In the genomic region with DNA sequence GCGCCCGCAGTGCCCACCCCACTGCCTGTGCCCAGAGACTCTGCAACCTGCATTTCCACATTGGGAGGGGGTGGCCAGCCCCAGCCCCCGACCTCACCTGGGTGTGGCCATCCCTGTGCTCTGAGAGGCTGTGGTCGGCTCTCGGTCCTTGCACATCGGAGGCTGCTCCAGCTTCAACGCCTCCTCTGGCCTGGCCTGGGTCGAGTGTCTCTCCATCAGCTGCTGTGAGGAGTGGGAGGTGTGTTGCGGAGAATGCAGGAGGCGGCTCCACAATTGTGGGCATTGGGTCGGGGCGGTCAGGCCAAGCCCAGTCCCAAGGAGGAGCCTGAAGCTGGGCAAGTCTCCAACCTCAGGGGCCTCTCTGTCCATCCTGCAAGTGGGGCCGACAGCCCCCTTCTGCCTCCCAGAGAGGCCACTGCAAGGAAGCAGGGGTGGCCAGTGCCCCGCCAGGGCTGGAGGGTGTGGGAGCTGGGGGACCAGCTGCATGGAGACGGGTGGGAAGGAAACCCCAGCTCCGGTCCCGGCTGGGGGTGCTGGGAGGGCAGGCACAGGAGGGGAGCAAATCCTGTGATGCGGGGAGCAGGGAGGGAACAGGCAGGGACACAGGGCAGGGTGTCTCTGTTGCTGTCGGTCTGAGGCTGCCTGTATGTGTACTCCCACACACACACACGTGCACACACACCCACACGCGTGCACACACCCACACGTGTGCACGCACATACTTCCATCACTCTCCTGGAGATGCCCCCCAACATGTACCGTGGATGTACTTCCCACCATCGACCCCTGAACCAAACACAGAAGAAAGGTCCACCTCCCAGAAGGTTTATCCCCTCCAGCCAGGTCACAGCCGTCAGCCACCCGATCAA, we compare ENCODE assay signal across 20 cellular contexts. TPM values are rescaled to one million over a fixed set of nuclear protein-coding genes. Genes with fewer than 3 reads are reported as not detected.
A peak's percentile ranks its signal among the peaks of the same experiment; 100 is the strongest.
DNase-seq lines count a peak whose midpoint lies in the region; ATAC-seq, FAIRE-seq and TF ChIP-seq lines count a peak whose summit lies in the region.
"Had no signal": no experiment of that assay in that cellular context is flagged by ENCODE, and none has a peak within 500 bp of the region (broad histone marks: within the 10 kb centered on the region; RNA-seq: fewer than 3 reads in every experiment).

No MANE protein-coding gene starts in this region.

- H3K36me3 ChIP-seq in HEK293 (ENCODE audit: control insufficient read depth in 2 of 2, insufficient read depth in 1 of 2, low read length in 2 of 2) (no peaks in the 10 kb centered on the region), H1 (ENCODE audit: control insufficient read depth in 2 of 4, insufficient read depth in 4 of 4, low read length in 3 of 4) (no peaks in the 10 kb centered on the region), mesenchymal stem cell (ENCODE audit: control insufficient read depth in 1 of 2, insufficient read depth in 2 of 2, low read depth in 1 of 2, low read length in 2 of 2) (peaks cover 0 to 4% of the 10 kb centered on the region in 2 experiments), PC-3 (ENCODE audit: low read depth, low read length) (no peaks in the 10 kb centered on the region)
- H3K36me3 ChIP-seq: BLaER1, HAP-1 had no signal

- H3K4me1 ChIP-seq in HEK293 (ENCODE audit: control insufficient read depth, insufficient read depth, low read length) (no peaks in the 10 kb centered on the region), H1 (replicated peaks in 1 of 4; ENCODE audit: control insufficient read depth in 3 of 4, insufficient read depth in 4 of 4, low read length in 3 of 4) (no peaks in the 10 kb centered on the region; a peak in 1 of 7 replicates), mesenchymal stem cell (ENCODE audit: control insufficient read depth, insufficient read depth, low read depth, low read length) (peaks cover 3% of the 10 kb centered on the region), PC-3 (ENCODE audit: insufficient read depth, low read length) (no peaks in the 10 kb centered on the region)
- H3K4me1 ChIP-seq: HAP-1 had no signal

- no peak overlapping the region for H2BK15ac ChIP-seq in H1 (ENCODE audit: low read length)
- no peak overlapping the region for H2BK15ac ChIP-seq in mesenchymal stem cell (ENCODE audit: low read depth, poor library complexity, severe bottlenecking)

- intact Hi-C loops in PC-3 (cut with micrococcal nuclease), result no loop called here

- no peaks in the 10 kb centered on the region for H3K9me2 ChIP-seq in PC-3 (replicated peaks; ENCODE audit: low read length)

- no peak overlapping the region for H2BK20ac ChIP-seq in H1 (ENCODE audit: low read length)

- peak overlapping the region; percentile 54 for H4K91ac ChIP-seq in H1 (replicated peaks; ENCODE audit: insufficient read length, low read length)
- H4K91ac ChIP-seq in mesenchymal stem cell (ENCODE audit: low read length), result peak overlapping the region; percentile 88

- H2AFZ ChIP-seq in H1 (ENCODE audit: low read length) (no peak overlapping the region), mesenchymal stem cell (ENCODE audit: low read depth, low read length) (no peak overlapping the region), PC-3 (ENCODE audit: low read length) (no peak overlapping the region)

- H3K4me3 ChIP-seq in HEK293 (ENCODE audit: low read depth, low read length) (no peak overlapping the region), H1 (ENCODE audit: extremely low read depth in 1 of 4, insufficient read depth in 2 of 4, low read depth in 3 of 4, low read length in 4 of 4) (no peak overlapping the region), mesenchymal stem cell (ENCODE audit: insufficient read depth in 1 of 2, low read depth in 1 of 2, low read length in 2 of 2) (no peak overlapping the region), PC-3 (ENCODE audit: low read length) (no peak overlapping the region)
- H3K4me3 ChIP-seq: BLaER1, GM12878, HAP-1 had no signal

- TF ChIP-seq EP300 in H1 (IDR thresholded peaks at IDR 0.05; ENCODE audit: borderline replicate concordance in 1 of 2, low read depth in 2 of 2, low read length in 2 of 2), result no peak

- H3K4ac ChIP-seq in H1 (replicated peaks; ENCODE audit: insufficient read length, low read depth, low read length) (no peak overlapping the region), mesenchymal stem cell (ENCODE audit: low read depth in 1 of 2, low read length in 2 of 2) (no peak overlapping the region)

- H3K79me2 ChIP-seq in H1 (ENCODE audit: control insufficient read depth in 1 of 2, insufficient read depth in 2 of 2, low read length in 2 of 2) (no peaks in the 10 kb centered on the region), PC-3 (ENCODE audit: low read length) (no peaks in the 10 kb centered on the region)

- H3K23ac ChIP-seq in H1 (ENCODE audit: insufficient read length), result no peak overlapping the region
- H3K23ac ChIP-seq in mesenchymal stem cell (ENCODE audit: low read length in 2 of 2), result peak overlapping the region in 1 of 2 experiments; percentile 28

- H3K27ac ChIP-seq in HEK293 (ENCODE audit: extremely low read depth, low read depth, low read length) (no peak overlapping the region), H1 (ENCODE audit: low read depth, low read length) (no peak overlapping the region), mesenchymal stem cell (ENCODE audit: low read length, poor library complexity, severe bottlenecking) (no peak overlapping the region), PC-3 (ENCODE audit: low read length) (no peak overlapping the region)
- H3K27ac ChIP-seq: BLaER1 had no signal

- H3K56ac ChIP-seq in H1 (replicated peaks; ENCODE audit: insufficient read length, low read depth, low read length), result no peak overlapping the region

- peaks cover 25% of the 10 kb centered on the region for H3K27me3 Mint-ChIP-seq in stimulated activated memory B cell treated with anti-CD40 and anti-IgM and Interleukin-4, amounts not matched to agents 10 μg/mL and 1 μg/mL and 100 μg/mL, for 72 hours

- no peaks in the 10 kb centered on the region for H3K27me3 ChIP-seq in H1 (replicated peaks in 1 of 4; ENCODE audit: control insufficient read depth in 3 of 4, extremely low read depth in 1 of 4, insufficient read depth in 3 of 4, low read length in 3 of 4)
- peaks cover 48 to 69% of the 10 kb centered on the region in 2 experiments for H3K27me3 ChIP-seq in mesenchymal stem cell (ENCODE audit: control insufficient read depth in 1 of 2, insufficient read depth in 1 of 2, low read length in 2 of 2)
- no peaks in the 10 kb centered on the region for H3K27me3 ChIP-seq in PC-3 (ENCODE audit: low read length)
- H3K27me3 ChIP-seq: BLaER1 had no signal

- H2BK12ac ChIP-seq in H1 (ENCODE audit: low read depth, low read length), result 0 out of 2 replicates have a peak overlapping the region, but pooled peaks have one; percentile 0
- H2BK12ac ChIP-seq in mesenchymal stem cell (ENCODE audit: low read length in 2 of 2), result no peak overlapping the region

- TF ChIP-seq RAD21 in H1 (IDR thresholded peaks at IDR 0.05 in 1 of 2, conservative IDR thresholded peaks at IDR 0.05 in 1 of 2; ENCODE audit: low read depth in 2 of 2, low read length in 2 of 2), result no peak

- no peaks in the 10 kb centered on the region for H3K23me2 ChIP-seq in H1 (ENCODE audit: low read depth, low read length)

- H4K8ac ChIP-seq in H1 (ENCODE audit: extremely low read depth, insufficient read depth, low read length), result no peak overlapping the region
- H4K8ac ChIP-seq in mesenchymal stem cell (ENCODE audit: low read length), result no peak overlapping the region

- H2AK5ac ChIP-seq in H1 (ENCODE audit: low read depth, low read length) (no peak overlapping the region), mesenchymal stem cell (ENCODE audit: low read length, severe bottlenecking) (no peak overlapping the region)

- H3K18ac ChIP-seq in H1 (ENCODE audit: extremely low read depth, low read length) (no peak overlapping the region), mesenchymal stem cell (ENCODE audit: low read depth in 1 of 2, low read length in 2 of 2) (no peak overlapping the region)

- no peaks in the 10 kb centered on the region for H4K20me1 ChIP-seq in H1 (replicated peaks in 1 of 2; ENCODE audit: control insufficient read depth in 1 of 2, insufficient read depth in 2 of 2, low read length in 2 of 2)
- no peaks in the 10 kb centered on the region for H4K20me1 ChIP-seq in PC-3 (ENCODE audit: low read length)
- H4K20me1 ChIP-seq: BLaER1 had no signal

- no peak overlapping the region for H4K5ac ChIP-seq in H1 (ENCODE audit: insufficient read length, low read depth, low read length)

- H3K9ac ChIP-seq in H1 (replicated peaks in 1 of 4; ENCODE audit: extremely low read depth in 1 of 4, low read depth in 3 of 4, low read length in 3 of 4), result no peak overlapping the region
- no peak overlapping the region for H3K9ac ChIP-seq in mesenchymal stem cell (ENCODE audit: low read length)
- no peak overlapping the region for H3K9ac ChIP-seq in PC-3 (ENCODE audit: low read length)
- H3K9ac ChIP-seq: BLaER1 had no signal

- H3K4me3 Mint-ChIP-seq in stimulated activated memory B cell treated with anti-CD40 and anti-IgM and Interleukin-4, amounts not matched to agents 10 μg/mL and 1 μg/mL and 100 μg/mL, for 72 hours, result no peak overlapping the region
- H3K4me3 Mint-ChIP-seq: CD4-positive, alpha-beta memory T cell; IgD-negative memory B cell had no signal

- ATAC-seq in stimulated activated memory B cell treated with anti-CD40 and anti-IgM and Interleukin-4, amounts not matched to agents 10 μg/mL and 1 μg/mL and 100 μg/mL, for 72 hours, result peak; percentile 28
- no peak for ATAC-seq in PC-3
- ATAC-seq: GM12878 had no signal

- TF ChIP-seq CTCF in HEK293 (tag by site-specific recombination; IDR thresholded peaks at IDR 0.05) (no peak), H1 (IDR thresholded peaks at IDR 0.05; ENCODE audit: control extremely low read depth in 1 of 3, insufficient read depth in 1 of 3, low read depth in 1 of 3, low read length in 3 of 3) (no peak), PC-3 (conservative IDR thresholded peaks at IDR 0.05; ENCODE audit: low read depth, low read length) (no peak)

- H3F3A ChIP-seq in PC-3 (ENCODE audit: low read length, unreplicated experiment), result no peaks in the 10 kb centered on the region

- CTCF ChIA-PET in HEK293 (lab: Yijun Ruan, JAX), result interaction anchor here (1.1 kb wide), 1 partner anchor 9 kb away, joined by 3 read pairs; no protein-coding TSS in a partner anchor
- CTCF ChIA-PET in H1 (lab: Charles Lee; ENCODE audit: partially characterized antibody), result interaction anchor here (0.6 to 3.7 kb wide), 15 partner anchors 8 to 282 kb away, joined by 3 to 21 read pairs (median 5); no protein-coding TSS in a partner anchor
- CTCF ChIA-PET in PC-3 (lab: Charles Lee), result no interaction called here

- H3K9me3 ChIP-seq in HEK293 (ENCODE audit: control insufficient read depth, insufficient read depth, low read depth, low read length) (no peaks in the 10 kb centered on the region), H1 (ENCODE audit: insufficient read depth in 2 of 2, low read depth in 1 of 2, low read length in 1 of 2) (no peaks in the 10 kb centered on the region), mesenchymal stem cell (ENCODE audit: control insufficient read depth, low read length) (peaks cover 15% of the 10 kb centered on the region), PC-3 (ENCODE audit: low read length) (no peaks in the 10 kb centered on the region)
- H3K9me3 ChIP-seq: BLaER1, HAP-1 had no signal

- H3K4me2 ChIP-seq in H1 (ENCODE audit: insufficient read depth in 1 of 2, low read depth in 2 of 2, low read length in 2 of 2) (no peak overlapping the region), mesenchymal stem cell (ENCODE audit: low read length, poor library complexity, severe bottlenecking) (no peak overlapping the region), PC-3 (ENCODE audit: low read length) (no peak overlapping the region)
- H3K4me2 ChIP-seq: BLaER1 had no signal

- H3K36me3 Mint-ChIP-seq in stimulated activated memory B cell treated with anti-CD40 and anti-IgM and Interleukin-4, amounts not matched to agents 10 μg/mL and 1 μg/mL and 100 μg/mL, for 72 hours, result no peaks in the 10 kb centered on the region
- H3K36me3 Mint-ChIP-seq: CD14-positive monocyte; CD4-positive, alpha-beta memory T cell; IgD-negative memory B cell had no signal

- no TSS peak for BruUV-seq in PC-3 (replicated peaks; lab: Mats Ljungman, UMichigan)

- no peak overlapping the region for H3K27ac Mint-ChIP-seq in stimulated activated memory B cell treated with anti-CD40 and anti-IgM and Interleukin-4, amounts not matched to agents 10 μg/mL and 1 μg/mL and 100 μg/mL, for 72 hours
- H3K27ac Mint-ChIP-seq: CD4-positive, alpha-beta memory T cell; IgD-negative memory B cell had no signal

- 89% methylated on average over 23 of the region's 28 CpGs; no CpG with 5 or more reads in 1 of the 2 experiments for WGBS in H1 (ENCODE audit: extremely low coverage in 1 of 2, insufficient coverage in 1 of 2, insufficient read length in 1 of 2, insufficient replicate concordance in 2 of 2, low coverage in 1 of 2, low lambda C conversion rate in 2 of 2, missing lambda C conversion rate in 1 of 2), 2 experiments
- WGBS in mesenchymal stem cell, result 81% methylated on average over 25 of the region's 28 CpGs

- H3K4me1 Mint-ChIP-seq in stimulated activated memory B cell treated with anti-CD40 and anti-IgM and Interleukin-4, amounts not matched to agents 10 μg/mL and 1 μg/mL and 100 μg/mL, for 72 hours, result no peaks in the 10 kb centered on the region
- H3K4me1 Mint-ChIP-seq: CD4-positive, alpha-beta memory T cell had no signal

- no peak overlapping the region for H2BK120ac ChIP-seq in H1 (replicated peaks; ENCODE audit: low read depth, low read length)
- H2BK120ac ChIP-seq in mesenchymal stem cell (ENCODE audit: low read depth, low read length), result no peak overlapping the region

- no peaks in the 10 kb centered on the region for H3K79me1 ChIP-seq in H1 (ENCODE audit: low read depth, low read length)
- no peaks in the 10 kb centered on the region for H3K79me1 ChIP-seq in mesenchymal stem cell (replicated peaks; ENCODE audit: low read length, poor library complexity, severe bottlenecking)

- H2BK5ac ChIP-seq in H1 (ENCODE audit: low read depth, low read length), result no peak overlapping the region
- no peak overlapping the region for H2BK5ac ChIP-seq in mesenchymal stem cell (ENCODE audit: low read depth, low read length, poor library complexity, severe bottlenecking)

- POLR2A ChIA-PET in HEK293 (lab: Yijun Ruan, JAX) (no interaction called here), H1 (lab: Charles Lee; ENCODE audit: partially characterized antibody) (interaction anchor here (0.6 kb wide), 1 partner anchor 1505 kb away, joined by 3 read pairs; no protein-coding TSS in a partner anchor), PC-3 (lab: Charles Lee; ENCODE audit: unreplicated experiment) (no interaction called here)

- TF ChIP-seq POLR2A in H1 (IDR thresholded peaks at IDR 0.05; ENCODE audit: control extremely low read depth in 1 of 2, low read depth in 2 of 2, low read length in 2 of 2), result no peak

- FAIRE-seq in H1 (lab: Jason Lieb, UNC), result no peak
- FAIRE-seq: GM12878, HTR-8/SVneo had no signal

- H3K14ac ChIP-seq in H1 (ENCODE audit: insufficient read length), result no peak overlapping the region
- peak overlapping the region in 1 of 2 experiments; percentile 58 for H3K14ac ChIP-seq in mesenchymal stem cell (ENCODE audit: low read length in 2 of 2)

- DNase-seq in H1 (ENCODE audit: low read depth in 1 of 2, low spot score in 2 of 2), result no peak
- DNase-seq in mesenchymal stem cell, result no peak
- no peak for DNase-seq in NCI-H1092 treated with DMSO at 0.1 percent for 48 hours (lab: John Stamatoyannopoulos, UW)
- DNase-seq in DMS114 treated with DMSO at 0.1 percent for 48 hours (lab: John Stamatoyannopoulos, UW; ENCODE audit: unreplicated experiment), result no peak
- DNase-seq in PC-3, result no peak
- DNase-seq: 8988T; CD4-positive, alpha-beta memory T cell; DMS79 treated with DMSO at 0.1 percent for 48 hours; GF-D8 had no signal

- peaks cover 1% of the 10 kb centered on the region for H3K9me3 Mint-ChIP-seq in stimulated activated memory B cell treated with anti-CD40 and anti-IgM and Interleukin-4, amounts not matched to agents 10 μg/mL and 1 μg/mL and 100 μg/mL, for 72 hours
- H3K9me3 Mint-ChIP-seq: CD14-positive monocyte; CD4-positive, alpha-beta memory T cell; IgD-negative memory B cell had no signal

RNA-seq across cellular contexts. Expression of a gene that starts 28.9 kb away (rescaled TPM):
- not detected in 2 replicates for total RNA-seq in H1 (2021; fragmentation: NEBNext Ultra II Directional; extraction: Animal tissue kit (Norgen Biotek cat#: 25700))
- polyA plus RNA-seq in H1 (2011; rRNA removed), result 0.02 TPM in 2 replicates
- polyA plus RNA-seq in H1 (2011; cell fraction: cytosol; rRNA removed), result 0.01 TPM
- 0.07 TPM for polyA plus RNA-seq in H1 (2011; cell fraction: nucleus; rRNA removed)
- 0.03 TPM in 2 of 4 replicates, not detected in the others for polyA plus RNA-seq in H1 (2012, experiment 1 of 2)
- 0.03 TPM for polyA plus RNA-seq in H1 (2012, experiment 2 of 2)
- polyA plus RNA-seq in H1 (2013, experiment 1 of 2), result 0.02 TPM
- polyA plus RNA-seq in H1 (2013, experiment 2 of 2), result under 0.01 TPM
- 0.06 TPM in 1 of 2 replicates, not detected in the other for polyA minus RNA-seq in H1 (2011; rRNA and poly(A)+ RNA removed)
- not detected for polyA minus RNA-seq in H1 (2011; cell fraction: cytosol; rRNA and poly(A)+ RNA removed)
- not detected for polyA minus RNA-seq in H1 (2011; cell fraction: nucleus; rRNA and poly(A)+ RNA removed)
- under 0.01 TPM for polyA plus RNA-seq in mesenchymal stem cell (2013, experiment 1 of 2)
- not detected for polyA plus RNA-seq in mesenchymal stem cell (2013, experiment 2 of 2)
- 0.04 TPM in 1 of 2 replicates, not detected in the other for total RNA-seq in PC-3 (2014; rRNA removed)
- total RNA-seq: A673; CD4-positive, alpha-beta memory T cell; H4 had no signal
- polyA plus RNA-seq: AG04450; CD14-positive monocyte; CD4-positive, alpha-beta memory T cell had no signal

RNA-seq across cellular contexts. Expression of a gene that starts 29.4 kb away (rescaled TPM):
- total RNA-seq in H1 (2021; fragmentation: NEBNext Ultra II Directional; extraction: Animal tissue kit (Norgen Biotek cat#: 25700)), result 27.5 and 28.6 TPM in 2 replicates
- 18.0 and 21.8 TPM in 2 replicates for polyA plus RNA-seq in H1 (2011; rRNA removed)
- 20.4 TPM for polyA plus RNA-seq in H1 (2011; cell fraction: cytosol; rRNA removed)
- 52.2 TPM for polyA plus RNA-seq in H1 (2011; cell fraction: nucleus; rRNA removed)
- 18.2 to 24.6 TPM (median 21.8 TPM) in 4 replicates for polyA plus RNA-seq in H1 (2012, experiment 1 of 2)
- polyA plus RNA-seq in H1 (2012, experiment 2 of 2), result 13.5 TPM
- polyA plus RNA-seq in H1 (2013, experiment 1 of 2), result 27.3 TPM
- polyA plus RNA-seq in H1 (2013, experiment 2 of 2), result 25.5 TPM
- polyA minus RNA-seq in H1 (2011; rRNA and poly(A)+ RNA removed), result 17.0 and 19.8 TPM in 2 replicates
- polyA minus RNA-seq in H1 (2011; cell fraction: cytosol; rRNA and poly(A)+ RNA removed), result 10.7 TPM
- polyA minus RNA-seq in H1 (2011; cell fraction: nucleus; rRNA and poly(A)+ RNA removed), result 13.1 TPM
- 9.6 TPM for polyA plus RNA-seq in mesenchymal stem cell (2013, experiment 1 of 2)
- 9.8 TPM for polyA plus RNA-seq in mesenchymal stem cell (2013, experiment 2 of 2)
- 9.9 and 10.7 TPM in 2 replicates for total RNA-seq in PC-3 (2014; rRNA removed)

RNA-seq across cellular contexts. Expression of a gene that starts 52.3 kb away (rescaled TPM):
- total RNA-seq in H1 (2021; fragmentation: NEBNext Ultra II Directional; extraction: Animal tissue kit (Norgen Biotek cat#: 25700)), result 15.7 and 18.0 TPM in 2 replicates
- 12.8 and 19.8 TPM in 2 replicates for polyA plus RNA-seq in H1 (2011; rRNA removed)
- 13.8 TPM for polyA plus RNA-seq in H1 (2011; cell fraction: cytosol; rRNA removed)
- 39.2 TPM for polyA plus RNA-seq in H1 (2011; cell fraction: nucleus; rRNA removed)
- polyA plus RNA-seq in H1 (2012, experiment 1 of 2), result 9.3 to 15.2 TPM (median 14.5 TPM) in 4 replicates
- polyA plus RNA-seq in H1 (2012, experiment 2 of 2), result 12.0 TPM
- polyA plus RNA-seq in H1 (2013, experiment 1 of 2), result 14.4 TPM
- 13.9 TPM for polyA plus RNA-seq in H1 (2013, experiment 2 of 2)
- polyA minus RNA-seq in H1 (2011; rRNA and poly(A)+ RNA removed), result 3.5 and 4.2 TPM in 2 replicates
- 12.7 TPM for polyA minus RNA-seq in H1 (2011; cell fraction: cytosol; rRNA and poly(A)+ RNA removed)
- 11.2 TPM for polyA minus RNA-seq in H1 (2011; cell fraction: nucleus; rRNA and poly(A)+ RNA removed)
- 37.1 TPM for polyA plus RNA-seq in mesenchymal stem cell (2013, experiment 1 of 2)
- polyA plus RNA-seq in mesenchymal stem cell (2013, experiment 2 of 2), result 35.2 TPM
- total RNA-seq in PC-3 (2014; rRNA removed), result 26.9 and 27.8 TPM in 2 replicates
- polyA plus RNA-seq: IgD-negative memory B cell had no signal
